ENCODE assay signal across 13 cellular contexts in genomic region chr15:69807752-69808151, GRCh38.
A peak's percentile ranks its signal among the peaks of the same experiment; 100 is the strongest.
DNase-seq lines count a peak whose midpoint lies in the region; ATAC-seq and TF ChIP-seq lines count a peak whose summit lies in the region.
"Had no signal": no experiment of that assay in that cellular context is flagged by ENCODE, and none has a peak within 500 bp of the region (broad histone marks: within the 10 kb centered on the region; RNA-seq: fewer than 3 reads in every experiment).

No MANE protein-coding gene starts in this region.

- H3K4me3 ChIP-seq in fibroblast of pulmonary artery (replicated peaks; ENCODE audit: low read depth, low read length) (no peak overlapping the region), upper lobe of right lung (no peak overlapping the region), GM23338 (no peak overlapping the region)
- H3K4me3 ChIP-seq: BLaER1 had no signal

- H3K27me3 Mint-ChIP-seq in activated T-helper 2 cell treated with anti-CD3 and anti-CD28 coated beads, Interferon-gamma antibody, Interleukin-2, Interleukin-4, amounts not matched to agents 10 μg/mL and 5 μg/mL and 100 μg/mL, durations not matched to agents 14 hours and 24 hours and 36 hours (ENCODE audit: low read depth), result peaks cover 10% of the 10 kb centered on the region
- peaks cover 7% of the 10 kb centered on the region for H3K27me3 Mint-ChIP-seq in GM23338 (ENCODE audit: insufficient read depth, low read depth, poor library complexity)

- H3F3A ChIP-seq in GM23338 (replicated peaks; ENCODE audit: low read depth), result no peaks in the 10 kb centered on the region

- no peak overlapping the region for H3K27ac ChIP-seq in upper lobe of right lung
- H3K27ac ChIP-seq in GM23338 (ENCODE audit: low read depth), result no peak overlapping the region
- H3K27ac ChIP-seq: BLaER1 had no signal

- H4K20me1 ChIP-seq in GM23338 (replicated peaks; ENCODE audit: insufficient read depth), result no peaks in the 10 kb centered on the region
- H4K20me1 ChIP-seq: BLaER1 had no signal

- DNase-seq in activated naive CD4-positive, alpha-beta T cell treated with anti-CD3 and anti-CD28 coated beads, Interleukin-2, amount 50 U/mL, for 72 hours (ENCODE audit: low spot score in 2 of 2), result no peak
- DNase-seq in activated naive CD4-positive, alpha-beta T cell treated with anti-CD3 and anti-CD28 coated beads, Interleukin-2, amount 50 U/mL, for 16 hours, result no peak
- DNase-seq in NOMO-1 treated with dmso at 0.1 percent for 144 hours (lab: John Stamatoyannopoulos, UW; ENCODE audit: unreplicated experiment) (peak; percentile 30), fibroblast of pulmonary artery (ENCODE audit: low read depth) (peak; percentile 27), upper lobe of right lung (no peak), iPS-NIHi7 (ENCODE audit: extremely low spot score) (no peak), GM23338 (ENCODE audit: low spot score) (no peak)
- DNase-seq in activated T-helper 2 cell treated with anti-CD3 and anti-CD28 coated beads, Interferon-gamma antibody, Interleukin-2, Interleukin-4, amounts not matched to agents 10 μg/mL and 5 μg/mL and 100 μg/mL, durations not matched to agents 14 hours and 24 hours and 36 hours (ENCODE audit: low spot score), result no peak
- DNase-seq: activated CD4-positive, alpha-beta T cell treated with anti-CD3 and anti-CD28 coated beads, Interleukin-2, amount 50 U/mL, for 1 hour; islet precursor cell; NCI-H2081; stimulated activated CD4-positive, alpha-beta T cell treated with anti-CD3 and anti-CD28 coated beads, Interleukin-4, amount 100 ng/mL, for 1 hour had no signal

- ATAC-seq in activated naive CD4-positive, alpha-beta T cell treated with anti-CD3 and anti-CD28 coated beads, Interleukin-2, amount 50 U/mL, for 72 hours, result peak; percentile 46
- peak; percentile 34 for ATAC-seq in upper lobe of right lung
- no peak for ATAC-seq in GM23338

- no peaks in the 10 kb centered on the region for H3K9me3 ChIP-seq in upper lobe of right lung
- H3K9me3 ChIP-seq: BLaER1 had no signal

- no peaks in the 10 kb centered on the region for H3K4me1 ChIP-seq in upper lobe of right lung
- no peaks in the 10 kb centered on the region; the same call in 1 of the 2 replicates for H3K4me1 ChIP-seq in GM23338 (ENCODE audit: insufficient read depth)

- peaks cover 0 to 6% of the 10 kb centered on the region in 2 donors for H3K9me3 Mint-ChIP-seq in activated naive CD4-positive, alpha-beta T cell treated with anti-CD3 and anti-CD28 coated beads, Interleukin-2, amount 50 U/mL, for 72 hours
- no peaks in the 10 kb centered on the region for H3K9me3 Mint-ChIP-seq in activated T-helper 2 cell treated with anti-CD3 and anti-CD28 coated beads, Interferon-gamma antibody, Interleukin-2, Interleukin-4, amounts not matched to agents 10 μg/mL and 5 μg/mL and 100 μg/mL, durations not matched to agents 14 hours and 24 hours and 36 hours
- no peaks in the 10 kb centered on the region for H3K9me3 Mint-ChIP-seq in GM23338

- no peaks in the 10 kb centered on the region for H3K27me3 ChIP-seq in upper lobe of right lung
- no peaks in the 10 kb centered on the region for H3K27me3 ChIP-seq in GM23338 (ENCODE audit: insufficient read depth)
- H3K27me3 ChIP-seq: BLaER1 had no signal

- H3K4me3 Mint-ChIP-seq in activated T-helper 2 cell treated with anti-CD3 and anti-CD28 coated beads, Interferon-gamma antibody, Interleukin-2, Interleukin-4, amounts not matched to agents 10 μg/mL and 5 μg/mL and 100 μg/mL, durations not matched to agents 14 hours and 24 hours and 36 hours (ENCODE audit: low read depth), result no peak overlapping the region
- no peak overlapping the region for H3K4me3 Mint-ChIP-seq in GM23338

- H3K79me2 ChIP-seq in GM23338 (replicated peaks; ENCODE audit: insufficient read depth), result no peaks in the 10 kb centered on the region

- H3K27ac Mint-ChIP-seq in activated naive CD4-positive, alpha-beta T cell treated with anti-CD3 and anti-CD28 coated beads, Interleukin-2, amount 50 U/mL, for 72 hours, result no peak overlapping the region
- H3K27ac Mint-ChIP-seq in activated T-helper 2 cell treated with anti-CD3 and anti-CD28 coated beads, Interferon-gamma antibody, Interleukin-2, Interleukin-4, amounts not matched to agents 10 μg/mL and 5 μg/mL and 100 μg/mL, durations not matched to agents 14 hours and 24 hours and 36 hours, result no peak overlapping the region
- no peak overlapping the region for H3K27ac Mint-ChIP-seq in GM23338

- peaks cover 5% of the 10 kb centered on the region for H3K4me1 Mint-ChIP-seq in activated T-helper 2 cell treated with anti-CD3 and anti-CD28 coated beads, Interferon-gamma antibody, Interleukin-2, Interleukin-4, amounts not matched to agents 10 μg/mL and 5 μg/mL and 100 μg/mL, durations not matched to agents 14 hours and 24 hours and 36 hours (ENCODE audit: low read depth)
- peaks cover 12% of the 10 kb centered on the region for H3K4me1 Mint-ChIP-seq in GM23338

- TF ChIP-seq CTCF in fibroblast of pulmonary artery (IDR thresholded peaks at IDR 0.05; ENCODE audit: low read length, missing control alignments) (no peak), upper lobe of right lung (IDR thresholded peaks at IDR 0.05) (no peak), GM23338 (conservative IDR thresholded peaks at IDR 0.05; ENCODE audit: low read depth in 2 of 2) (no peak)

- intact Hi-C loops in upper lobe of right lung (cut with DNase I), result no loop called here
- intact Hi-C loops in activated T-helper 2 cell treated with anti-CD3 and anti-CD28 coated beads, Interferon-gamma antibody, Interleukin-2, Interleukin-4, amounts not matched to agents 10 μg/mL and 5 μg/mL and 100 μg/mL, durations not matched to agents 14 hours and 24 hours and 36 hours (cut with micrococcal nuclease), result no loop called here

- H3K36me3 Mint-ChIP-seq in activated naive CD4-positive, alpha-beta T cell treated with anti-CD3 and anti-CD28 coated beads, Interleukin-2, amount 50 U/mL, for 72 hours, result no peaks in the 10 kb centered on the region
- no peaks in the 10 kb centered on the region for H3K36me3 Mint-ChIP-seq in activated T-helper 2 cell treated with anti-CD3 and anti-CD28 coated beads, Interferon-gamma antibody, Interleukin-2, Interleukin-4, amounts not matched to agents 10 μg/mL and 5 μg/mL and 100 μg/mL, durations not matched to agents 14 hours and 24 hours and 36 hours (ENCODE audit: low read depth)
- H3K36me3 Mint-ChIP-seq in GM23338 (ENCODE audit: low read depth), result no peaks in the 10 kb centered on the region

- H2AFZ ChIP-seq in GM23338, result no peak overlapping the region

- H3K4me2 ChIP-seq in GM23338, result no peak overlapping the region
- H3K4me2 ChIP-seq: BLaER1 had no signal

- no peaks in the 10 kb centered on the region for H3K36me3 ChIP-seq in upper lobe of right lung
- H3K36me3 ChIP-seq in GM23338 (ENCODE audit: insufficient read depth), result no peaks in the 10 kb centered on the region
- H3K36me3 ChIP-seq: BLaER1 had no signal

- H3K9me2 ChIP-seq in GM23338 (ENCODE audit: insufficient read depth), result no peaks in the 10 kb centered on the region

Comparison
In these comparisons a context has a peak if more than half of its experiments do, and no peak if none do; other contexts are left out.
1. DNase-seq: peak in NOMO-1 treated with dmso at 0.1 percent for 144 hours (single experiment) and fibroblast of pulmonary artery (single experiment); none in activated naive CD4-positive, alpha-beta T cell treated with anti-CD3 and anti-CD28 coated beads, Interleukin-2, amount 50 U/mL, for 72 hours (0 of 2), activated naive CD4-positive, alpha-beta T cell treated with anti-CD3 and anti-CD28 coated beads, Interleukin-2, amount 50 U/mL, for 16 hours (single experiment), upper lobe of right lung (single experiment), activated T-helper 2 cell treated with anti-CD3 and anti-CD28 coated beads, Interferon-gamma antibody, Interleukin-2, Interleukin-4, amounts not matched to agents 10 μg/mL and 5 μg/mL and 100 μg/mL, durations not matched to agents 14 hours and 24 hours and 36 hours (single experiment), iPS-NIHi7 (single experiment) and GM23338 (single experiment).